In genomic region chr7:138097064-138097741, GRCh38 we compare ENCODE assay signal across 8 cellular contexts. TPM values are rescaled to one million over a fixed set of nuclear protein-coding genes. Genes with fewer than 3 reads are reported as not detected.
DNase-seq lines count a peak whose midpoint lies in the region; ATAC-seq, FAIRE-seq and TF ChIP-seq lines count a peak whose summit lies in the region.

No MANE protein-coding gene starts in this region.

- no peaks in the 10 kb centered on the region for H3K4me1 ChIP-seq in SJCRH30

- ATAC-seq in HG02885 (IDR thresholded peaks at IDR 0.05; ENCODE audit: poor library complexity, unreplicated experiment) (peak; percentile 78), HG02840 (IDR thresholded peaks at IDR 0.05; ENCODE audit: low FRiP score, unreplicated experiment) (no peak)

- no peak overlapping the region for H3K27ac ChIP-seq in SJCRH30

- H3K9me3 ChIP-seq in SJCRH30 (replicated peaks), result no peaks in the 10 kb centered on the region

- no peaks in the 10 kb centered on the region; the same call in 1 of the 2 replicates for H3K27me3 ChIP-seq in GM06990 (replicated peaks; ENCODE audit: control insufficient read depth, insufficient read depth, low read length)
- no peaks in the 10 kb centered on the region for H3K27me3 ChIP-seq in SJCRH30

- DNase-seq in GM06990 (ENCODE audit: extremely low read depth, insufficient read length), result no peak
- DNase-seq in SJCRH30, result peak; percentile 9 to 20
- peak; percentile 65 for DNase-seq in islet precursor cell
- DNase-seq in GOT3 (lab: John Stamatoyannopoulos, UW), result no peak
- no peak for DNase-seq in putamen (ENCODE audit: low spot score)
- DNase-seq in frontal cortex (ENCODE audit: low spot score in 2 of 2), result no peak

- no peak for FAIRE-seq in frontal cortex (lab: Jason Lieb, UNC)

- H3K36me3 ChIP-seq in GM06990 (ENCODE audit: control insufficient read depth, insufficient read depth, low read length) (no peaks in the 10 kb centered on the region), SJCRH30 (no peaks in the 10 kb centered on the region)

- H3K4me3 ChIP-seq in GM06990 (replicated peaks; ENCODE audit: low read depth, low read length) (no peak overlapping the region), SJCRH30 (no peak overlapping the region)

- TF ChIP-seq CTCF in GM06990 (IDR thresholded peaks at IDR 0.05; ENCODE audit: insufficient read depth, low read length, poor library complexity, severe bottlenecking), result peak; percentile 57

RNA-seq across cellular contexts. Expression of gene AKR1D1, which starts 20.9 kb away (rescaled TPM):
- total RNA-seq in SJCRH30 (2014; rRNA removed; shearing (Covaris generic)), result not detected in 2 replicates
- total RNA-seq in frontal cortex, result not detected

Comparison
In these comparisons a context has a peak if more than half of its experiments do, and no peak if none do; other contexts are left out.
1. DNase-seq: peak in SJCRH30 (2 of 2) and islet precursor cell (single experiment); none in GM06990 (single experiment), GOT3 (single experiment), putamen (single experiment) and frontal cortex (0 of 2).